22 cellular contexts compared by ENCODE assay signal in genomic region chr18:77016936-77017335, GRCh38.
A peak's percentile ranks its signal among the peaks of the same experiment; 100 is the strongest.
DNase-seq lines count a peak whose midpoint lies in the region; ATAC-seq and TF ChIP-seq lines count a peak whose summit lies in the region.
"Had no signal": no experiment of that assay in that cellular context is flagged by ENCODE, and none has a peak within 500 bp of the region (broad histone marks: within the 10 kb centered on the region; RNA-seq: fewer than 3 reads in every experiment).

No MANE protein-coding gene starts in this region.

- peak; percentile 64 to 98 (median 90) for DNase-seq in amygdala (lab: John Stamatoyannopoulos, UW)
- DNase-seq in foreskin melanocyte, result peak; percentile 77
- DNase-seq in natural killer cell treated with Interleukin-12 subunit alpha and Interleukin-12 subunit beta and Interleukin-15 and Interleukin-18, amount 100 ng/mL, for 72 hours (ENCODE audit: low spot score), result no peak
- peak; percentile 25 to 28 for DNase-seq in thyroid gland
- no peak for DNase-seq in NCI-H2107 treated with DMSO at 0.1 percent for 48 hours (lab: John Stamatoyannopoulos, UW; ENCODE audit: unreplicated experiment)
- DNase-seq in left lung, result no peak
- DNase-seq: activated CD4-positive, alpha-beta T cell treated with anti-CD3 and anti-CD28 coated beads, Interleukin-2, amount 50 U/mL, for 1 hour; activated naive CD4-positive, alpha-beta T cell treated with anti-CD3 and anti-CD28 coated beads, Interleukin-2, amount 50 U/mL, for 16 hours; CD4-positive, CD25-positive, alpha-beta regulatory T cell; DMS153; islet precursor cell; lower lobe of right lung; NCI-H1048; NCI-H187 treated with DMSO at 0.1 percent for 48 hours; NCI-H226; NCI-H774; stimulated activated CD8-positive, alpha-beta memory T cell treated with anti-CD3 and anti-CD28 coated beads, Interleukin-4, amount 100 ng/mL, for 48 hours had no signal

- H3K27me3 ChIP-seq in thyroid gland, result no peaks in the 10 kb centered on the region
- no peaks in the 10 kb centered on the region for H3K27me3 ChIP-seq in left lung
- H3K27me3 ChIP-seq: suprapubic skin had no signal

- no peak for TF ChIP-seq POLR2A in thyroid gland (IDR thresholded peaks at IDR 0.05)

- H3K4me3 ChIP-seq in thyroid gland (replicated peaks in 1 of 3), result no peak overlapping the region
- no peak overlapping the region for H3K4me3 ChIP-seq in left lung
- H3K4me3 ChIP-seq: lower lobe of right lung, SK-N-MC, suprapubic skin had no signal

- H3K36me3 ChIP-seq in thyroid gland, result peaks cover 0 to 4% of the 10 kb centered on the region in 2 donors
- H3K36me3 ChIP-seq in left lung, result peaks cover 0 to 28% of the 10 kb centered on the region in 2 donors

- WGBS in thyroid gland, 2 donors, result 76 to 94% methylated on average over 7 to 15 of the region's 16 CpGs

- peak overlapping the region; percentile 70 to 79 for H3K27ac Mint-ChIP-seq in natural killer cell treated with Interleukin-12 subunit alpha and Interleukin-12 subunit beta and Interleukin-15 and Interleukin-18, amount 100 ng/mL, for 72 hours
- H3K27ac Mint-ChIP-seq: T-helper 1 cell treated with Interleukin-12 subunit alpha and Interleukin-12 subunit beta and Interleukin-4 antibody, amounts not matched to agents 30 μg/mL and 1 μg/mL, for 36 hours had no signal

- H3K4me3 Mint-ChIP-seq in natural killer cell treated with Interleukin-12 subunit alpha and Interleukin-12 subunit beta and Interleukin-15 and Interleukin-18, amount 100 ng/mL, for 72 hours, result no peak overlapping the region
- H3K4me3 Mint-ChIP-seq: CD4-positive, CD25-positive, alpha-beta regulatory T cell; T-helper 1 cell treated with Interleukin-12 subunit alpha and Interleukin-12 subunit beta and Interleukin-4 antibody, amounts not matched to agents 30 μg/mL and 1 μg/mL, for 36 hours had no signal

- no peak for ATAC-seq in natural killer cell treated with Interleukin-12 subunit alpha and Interleukin-12 subunit beta and Interleukin-15 and Interleukin-18, amount 100 ng/mL, for 72 hours
- ATAC-seq in left lung, result no peak
- no peak for ATAC-seq in HG03521 (IDR thresholded peaks at IDR 0.05; ENCODE audit: unreplicated experiment)
- ATAC-seq: HCT116, lower lobe of right lung had no signal

- H3K9me3 Mint-ChIP-seq in natural killer cell treated with Interleukin-12 subunit alpha and Interleukin-12 subunit beta and Interleukin-15 and Interleukin-18, amount 100 ng/mL, for 72 hours, result peaks cover 6% of the 10 kb centered on the region
- H3K9me3 Mint-ChIP-seq: CD4-positive, CD25-positive, alpha-beta regulatory T cell; T-helper 1 cell treated with Interleukin-12 subunit alpha and Interleukin-12 subunit beta and Interleukin-4 antibody, amounts not matched to agents 30 μg/mL and 1 μg/mL, for 36 hours had no signal

- H3K27me3 Mint-ChIP-seq in natural killer cell treated with Interleukin-12 subunit alpha and Interleukin-12 subunit beta and Interleukin-15 and Interleukin-18, amount 100 ng/mL, for 72 hours, result no peaks in the 10 kb centered on the region
- H3K27me3 Mint-ChIP-seq: CD4-positive, CD25-positive, alpha-beta regulatory T cell had no signal

- intact Hi-C loops in thyroid gland (cut with DNase I), result no loop called here
- intact Hi-C loops in left lung (cut with DNase I), result no loop called here

- H3K9me3 ChIP-seq in thyroid gland (no peaks in the 10 kb centered on the region), left lung (no peaks in the 10 kb centered on the region)
- H3K9me3 ChIP-seq: lower lobe of right lung, suprapubic skin had no signal

- TF ChIP-seq CTCF in thyroid gland (IDR thresholded peaks at IDR 0.05), result no peak
- TF ChIP-seq CTCF in left lung (IDR thresholded peaks at IDR 0.05), result no peak

- peaks cover 59 to 68% of the 10 kb centered on the region in 2 donors for H3K4me1 Mint-ChIP-seq in natural killer cell treated with Interleukin-12 subunit alpha and Interleukin-12 subunit beta and Interleukin-15 and Interleukin-18, amount 100 ng/mL, for 72 hours (ENCODE audit: low read depth in 2 of 2)

- H3K36me3 Mint-ChIP-seq in natural killer cell treated with Interleukin-12 subunit alpha and Interleukin-12 subunit beta and Interleukin-15 and Interleukin-18, amount 100 ng/mL, for 72 hours, result peaks cover 13% of the 10 kb centered on the region

- H3K27ac ChIP-seq in thyroid gland, result peak overlapping the region; percentile 21 to 57 (median 33)
- no peak overlapping the region for H3K27ac ChIP-seq in left lung
- H3K27ac ChIP-seq: lower lobe of right lung, SK-N-MC, suprapubic skin had no signal

- H3K4me1 ChIP-seq in thyroid gland (peaks cover 24 to 31% of the 10 kb centered on the region in 2 donors), left lung (peaks cover 0 to 44% of the 10 kb centered on the region in 2 donors)

Comparison
In these comparisons a context has a peak if more than half of its experiments do, and no peak if none do; other contexts are left out.
1. DNase-seq: peak in amygdala (56 of 56), foreskin melanocyte (single experiment) and thyroid gland (2 of 2); none in natural killer cell treated with Interleukin-12 subunit alpha and Interleukin-12 subunit beta and Interleukin-15 and Interleukin-18, amount 100 ng/mL, for 72 hours (single experiment), NCI-H2107 treated with DMSO at 0.1 percent for 48 hours (single experiment) and left lung (0 of 2).
2. H3K27ac ChIP-seq: peak in thyroid gland (3 of 3); none in left lung (0 of 2).